ENCODE assay signal across 1 cellular context in genomic region chr17:50095626-50096037, GRCh38.
TF ChIP-seq lines count a peak whose summit lies in the region.

No MANE protein-coding gene starts in this region.

TF ChIP-seq in GM12878, 131 proteins besides CTCF, POLR2A, EP300 and RAD21 (continued from another document):
- peak; percentile 12; the same call in 1 of the 2 replicates for TF ChIP-seq ZBTB40 (IDR thresholded peaks at IDR 0.05; ENCODE audit: borderline replicate concordance)
- no peak for TF ChIP-seq TBL1XR1 (IDR thresholded peaks at IDR 0.05; ENCODE audit: low read depth, low read length)
- no peak for TF ChIP-seq EED (IDR thresholded peaks at IDR 0.05; ENCODE audit: low read depth)
- peak; percentile 7 for TF ChIP-seq MEF2B (IDR thresholded peaks at IDR 0.05; ENCODE audit: partially characterized antibody, poor library complexity, severe bottlenecking)
- TF ChIP-seq FOS (IDR thresholded peaks at IDR 0.05; ENCODE audit: borderline replicate concordance, extremely low read depth, insufficient read length), result no peak
- no peak for TF ChIP-seq MYB (IDR thresholded peaks at IDR 0.05; ENCODE audit: borderline replicate concordance, low read depth, low read length)
- TF ChIP-seq MYC (IDR thresholded peaks at IDR 0.05; ENCODE audit: insufficient read depth, insufficient read length, insufficient replicate concordance, low read length, severe bottlenecking), result no peak
- no peak for TF ChIP-seq SKIL (IDR thresholded peaks at IDR 0.05; ENCODE audit: low read depth, poor library complexity, severe bottlenecking)
- TF ChIP-seq YBX1 (IDR thresholded peaks at IDR 0.05), result no peak
TF ChIP-seq in GM12878: peak in this region for 5.
